1 cellular context compared by ENCODE assay signal in genomic region chr12:87660987-87661769, GRCh38.
TF ChIP-seq lines count a peak whose summit lies in the region.

No MANE protein-coding gene starts in this region.

TF ChIP-seq in IMR-90, 13 proteins besides CTCF, POLR2A, EP300 and RAD21 (continued from another document):
- no peak for TF ChIP-seq FOS (IDR thresholded peaks at IDR 0.05; ENCODE audit: low read depth, low read length)
- TF ChIP-seq MXI1 (IDR thresholded peaks at IDR 0.05; ENCODE audit: borderline replicate concordance, low read depth, low read length) = no peak
- no peak for TF ChIP-seq BHLHE40 (IDR thresholded peaks at IDR 0.05; ENCODE audit: low read depth, low read length)
- no peak for TF ChIP-seq CHD1 (IDR thresholded peaks at IDR 0.05; ENCODE audit: low read depth, low read length)
- no peak for TF ChIP-seq MAFK (IDR thresholded peaks at IDR 0.05; ENCODE audit: low read depth, low read length)
- TF ChIP-seq MAZ (IDR thresholded peaks at IDR 0.05; ENCODE audit: borderline replicate concordance, low read depth, low read length) = no peak
- no peak for TF ChIP-seq SMC3 (IDR thresholded peaks at IDR 0.05; ENCODE audit: low read depth, low read length)
- no peak for TF ChIP-seq RCOR1 (IDR thresholded peaks at IDR 0.05; ENCODE audit: insufficient replicate concordance, low read length)
- TF ChIP-seq RFX5 (IDR thresholded peaks at IDR 0.05; ENCODE audit: low read depth, low read length) = no peak
- no peak for TF ChIP-seq CEBPB (IDR thresholded peaks at IDR 0.05; ENCODE audit: low read depth, low read length)
